11 cellular contexts compared by ENCODE assay signal in genomic region chr11:9739108-9739507, GRCh38.
A peak's percentile ranks its signal among the peaks of the same experiment; 100 is the strongest.
DNase-seq lines count a peak whose midpoint lies in the region; ATAC-seq and TF ChIP-seq lines count a peak whose summit lies in the region.
"Had no signal": no experiment of that assay in that cellular context is flagged by ENCODE, and none has a peak within 500 bp of the region (broad histone marks: within the 10 kb centered on the region; RNA-seq: fewer than 3 reads in every experiment).

No MANE protein-coding gene starts in this region.

- DNase-seq in breast epithelium (ENCODE audit: low spot score in 2 of 2), result no peak
- DNase-seq in MCF 10A (ENCODE audit: unreplicated experiment), result no peak
- no peak for DNase-seq in activated CD8-positive, alpha-beta T cell treated with anti-CD3 and anti-CD28 coated beads for 36 hours
- no peak for DNase-seq in type B pancreatic cell (ENCODE audit: extremely low spot score, unreplicated experiment)
- DNase-seq in GOT3 (lab: John Stamatoyannopoulos, UW), result no peak
- DNase-seq in HuH-7 (ENCODE audit: low spot score), result no peak
- DNase-seq in AG20443 (ENCODE audit: low spot score), result no peak
- DNase-seq: adrenal gland, SK-N-SH had no signal

- no peaks in the 10 kb centered on the region for H3K9me3 ChIP-seq in breast epithelium
- H3K9me3 ChIP-seq: adrenal gland, SK-N-SH had no signal

- H3K36me3 ChIP-seq in breast epithelium, result no peaks in the 10 kb centered on the region

- POLR2A ChIA-PET in MCF 10A (lab: Yijun Ruan, JAX), result no interaction called here
- POLR2A ChIA-PET in activated CD8-positive, alpha-beta T cell treated with anti-CD3 and anti-CD28 coated beads for 36 hours (lab: Charles Lee), result no interaction called here

- H3K27ac Mint-ChIP-seq in MCF 10A (ENCODE audit: low read depth, unreplicated experiment) (no peak overlapping the region), type B pancreatic cell (peak overlapping the region; percentile 90)
- no peak overlapping the region for H3K27ac Mint-ChIP-seq in activated CD8-positive, alpha-beta T cell treated with anti-CD3 and anti-CD28 coated beads for 36 hours

- no TSS peak for BruUV-seq in MCF 10A (replicated peaks; lab: Mats Ljungman, UMichigan)

- CTCF ChIA-PET in MCF 10A (lab: Yijun Ruan, JAX), result interaction anchor here (0.6 to 3.0 kb wide), 2 partner anchors 9 to 29 kb away, joined by 3 to 34 read pairs; no protein-coding TSS in a partner anchor
- CTCF ChIA-PET in activated CD8-positive, alpha-beta T cell treated with anti-CD3 and anti-CD28 coated beads for 36 hours (lab: Charles Lee), result interaction anchor here (1.6 to 3.1 kb wide), 2 partner anchors 204 kb away, joined by 4 to 13 read pairs; no protein-coding TSS in a partner anchor

- H3K4me3 ChIP-seq in breast epithelium, result no peak overlapping the region
- H3K4me3 ChIP-seq: adrenal gland had no signal

- H3K27ac ChIP-seq in breast epithelium, result peak overlapping the region; percentile 52 to 67

- no peaks in the 10 kb centered on the region for H3K4me1 Mint-ChIP-seq in MCF 10A (ENCODE audit: insufficient read depth, unreplicated experiment)
- H3K4me1 Mint-ChIP-seq in activated CD8-positive, alpha-beta T cell treated with anti-CD3 and anti-CD28 coated beads for 36 hours (ENCODE audit: low read depth), result peaks cover 2% of the 10 kb centered on the region
- H3K4me1 Mint-ChIP-seq in type B pancreatic cell (ENCODE audit: unreplicated experiment), result no peaks in the 10 kb centered on the region

- no peaks in the 10 kb centered on the region for H3K4me1 ChIP-seq in breast epithelium
- H3K4me1 ChIP-seq: adrenal gland had no signal

- H3K4me3 Mint-ChIP-seq in MCF 10A (ENCODE audit: unreplicated experiment) (no peak overlapping the region), type B pancreatic cell (peak overlapping the region; percentile 5)
- H3K4me3 Mint-ChIP-seq in activated CD8-positive, alpha-beta T cell treated with anti-CD3 and anti-CD28 coated beads for 36 hours, result no peak overlapping the region
- H3K4me3 Mint-ChIP-seq: nephron had no signal

- H3K27me3 Mint-ChIP-seq in MCF 10A (ENCODE audit: insufficient read depth, unreplicated experiment) (no peaks in the 10 kb centered on the region), type B pancreatic cell (no peaks in the 10 kb centered on the region)
- H3K27me3 Mint-ChIP-seq in activated CD8-positive, alpha-beta T cell treated with anti-CD3 and anti-CD28 coated beads for 36 hours, result no peaks in the 10 kb centered on the region

- TF ChIP-seq CTCF in breast epithelium (IDR thresholded peaks at IDR 0.05) (no peak), MCF 10A (IDR thresholded peaks at IDR 0.05; ENCODE audit: unreplicated experiment) (no peak), type B pancreatic cell (conservative IDR thresholded peaks at IDR 0.05) (no peak)
- TF ChIP-seq CTCF in activated CD8-positive, alpha-beta T cell treated with anti-CD3 and anti-CD28 coated beads for 36 hours (IDR thresholded peaks at IDR 0.05), result no peak

- H3K36me3 Mint-ChIP-seq in MCF 10A (ENCODE audit: insufficient read depth, unreplicated experiment), result peaks cover 35% of the 10 kb centered on the region
- H3K36me3 Mint-ChIP-seq in activated CD8-positive, alpha-beta T cell treated with anti-CD3 and anti-CD28 coated beads for 36 hours (ENCODE audit: low read depth), result peaks cover 26% of the 10 kb centered on the region
- peaks cover 43% of the 10 kb centered on the region for H3K36me3 Mint-ChIP-seq in type B pancreatic cell

- H3K27me3 ChIP-seq in breast epithelium, result no peaks in the 10 kb centered on the region
- H3K27me3 ChIP-seq: adrenal gland had no signal

- ATAC-seq in HG03064 (IDR thresholded peaks at IDR 0.05; ENCODE audit: low read depth, unreplicated experiment), result peak; percentile 72
- peak; percentile 34 for ATAC-seq in activated CD8-positive, alpha-beta T cell treated with anti-CD3 and anti-CD28 coated beads for 36 hours

- intact Hi-C loops in breast epithelium (cut with DNase I; ENCODE audit: low total_unique reads) (no loop called here), MCF 10A (cut with micrococcal nuclease) (no loop called here)
- intact Hi-C loops in activated CD8-positive, alpha-beta T cell treated with anti-CD3 and anti-CD28 coated beads for 36 hours (cut with micrococcal nuclease), result no loop called here

- no peaks in the 10 kb centered on the region for H3K9me3 Mint-ChIP-seq in MCF 10A (ENCODE audit: unreplicated experiment)
- peaks cover 15% of the 10 kb centered on the region for H3K9me3 Mint-ChIP-seq in activated CD8-positive, alpha-beta T cell treated with anti-CD3 and anti-CD28 coated beads for 36 hours
- H3K9me3 Mint-ChIP-seq in type B pancreatic cell, result peaks cover 7% of the 10 kb centered on the region

- TF ChIP-seq POLR2A in breast epithelium (IDR thresholded peaks at IDR 0.05), result no peak
